Comparison of ENCODE assay signal across 16 cellular contexts in genomic region chr7:139054101-139054500, GRCh38. TPM values are rescaled to one million over a fixed set of nuclear protein-coding genes. Genes with fewer than 3 reads are reported as not detected.
DNase-seq lines count a peak whose midpoint lies in the region; ATAC-seq and TF ChIP-seq lines count a peak whose summit lies in the region.
"Had no signal": no experiment of that assay in that cellular context is flagged by ENCODE, and none has a peak within 500 bp of the region (broad histone marks: within the 10 kb centered on the region; RNA-seq: fewer than 3 reads in every experiment).

No MANE protein-coding gene starts in this region.

- peaks cover 65% of the 10 kb centered on the region for H3K36me3 Mint-ChIP-seq in activated naive CD4-positive, alpha-beta T cell treated with anti-CD3 and anti-CD28 coated beads, Interleukin-2, amount 10 ng/mL, durations not matched to agents 7 days and 5 days
- H3K36me3 Mint-ChIP-seq in osteocyte (ENCODE audit: unreplicated experiment) = peaks cover 53% of the 10 kb centered on the region

- H3K27ac Mint-ChIP-seq in activated naive CD4-positive, alpha-beta T cell treated with anti-CD3 and anti-CD28 coated beads, Interleukin-2, amount 10 ng/mL, durations not matched to agents 7 days and 5 days = peak overlapping the region; percentile 55
- H3K27ac Mint-ChIP-seq in osteocyte (ENCODE audit: unreplicated experiment) = peak overlapping the region; percentile 39

- 41 to 64% (median 49%) methylated on average over 2 of the region's 2 CpGs for WGBS in adrenal gland, 4 donors

- CTCF ChIA-PET in activated naive CD4-positive, alpha-beta T cell treated with anti-CD3 and anti-CD28 coated beads, Interleukin-2, amount 10 ng/mL, durations not matched to agents 7 days and 5 days (lab: Charles Lee) = interaction anchor here (1.0 to 4.6 kb wide), 4 partner anchors 10 to 168 kb away, joined by 3 to 12 read pairs (median 6); no protein-coding TSS in a partner anchor

- peaks cover 0 to 51% of the 10 kb centered on the region in 2 donors for H3K36me3 ChIP-seq in adrenal gland (replicated peaks in 1 of 2)

- H3K27me3 ChIP-seq in adrenal gland = no peaks in the 10 kb centered on the region
- H3K27me3 ChIP-seq: neutrophil, testis had no signal

- H3K9me3 Mint-ChIP-seq in activated naive CD4-positive, alpha-beta T cell treated with anti-CD3 and anti-CD28 coated beads, Interleukin-2, amount 10 ng/mL, durations not matched to agents 7 days and 5 days = no peaks in the 10 kb centered on the region
- H3K9me3 Mint-ChIP-seq in osteocyte (ENCODE audit: unreplicated experiment) = no peaks in the 10 kb centered on the region
- H3K9me3 Mint-ChIP-seq: activated T-helper 1 cell treated with anti-CD3 and anti-CD28 coated beads, Interleukin-12 subunit alpha, Interleukin-12 subunit beta, Interleukin-2, Interleukin-4 antibody, amounts not matched to agents 30 ng/mL and 10 ng/mL and 1 ng/mL, durations not matched to agents 14 hours and 24 hours and 36 hours; T-helper 2 cell treated with Interferon-gamma antibody and Interleukin-4, amounts not matched to agents 5 μg/mL and 100 μg/mL, for 36 hours had no signal

- H3K27ac ChIP-seq in adrenal gland = peak overlapping the region in 1 of 5 donors; percentile 24
- H3K27ac ChIP-seq: neutrophil, testis had no signal

- DNase-seq in activated naive CD4-positive, alpha-beta T cell treated with anti-CD3 and anti-CD28 coated beads, Interleukin-2, amount 10 ng/mL, durations not matched to agents 7 days and 5 days = no peak
- no peak for DNase-seq in activated naive CD4-positive, alpha-beta T cell treated with Interleukin-2 at 50 U/mL for 16 hours
- peak; percentile 90 for DNase-seq in NCI-H82 (lab: John Stamatoyannopoulos, UW)
- DNase-seq in adrenal gland = peak in 4 of 7 donors; percentile 15 to 49 (median 29)
- no peak for DNase-seq in osteocyte (ENCODE audit: extremely low spot score, unreplicated experiment)
- DNase-seq in midbrain (lab: John Stamatoyannopoulos, UW) = no peak
- DNase-seq in cardiac septum (ENCODE audit: low spot score) = no peak
- DNase-seq: activated CD4-positive, alpha-beta T cell treated with anti-CD3 and anti-CD28 coated beads, Interleukin-2, amount 50 U/mL, for 1 hour; erythroblast; HCEC 1CT; stimulated activated CD4-positive, alpha-beta T cell treated with anti-CD3 and anti-CD28 coated beads, Interleukin-1b, Interleukin-23, amount 100 ng/mL, for 48 hours; testis had no signal

- intact Hi-C loops in adrenal gland (cut with DNase I) (no loop called here), cardiac septum (cut with DNase I) (no loop called here)

- H3K4me1 ChIP-seq in adrenal gland (replicated peaks in 1 of 2) = peaks cover 0 to 10% of the 10 kb centered on the region in 2 donors
- H3K4me1 ChIP-seq: testis had no signal

- no peak for ATAC-seq in GM18505 (IDR thresholded peaks at IDR 0.05; ENCODE audit: unreplicated experiment)

- no peak overlapping the region for H3K4me3 Mint-ChIP-seq in activated naive CD4-positive, alpha-beta T cell treated with anti-CD3 and anti-CD28 coated beads, Interleukin-2, amount 10 ng/mL, durations not matched to agents 7 days and 5 days
- H3K4me3 Mint-ChIP-seq in osteocyte (ENCODE audit: unreplicated experiment) = no peak overlapping the region
- H3K4me3 Mint-ChIP-seq: activated T-helper 1 cell treated with anti-CD3 and anti-CD28 coated beads, Interleukin-12 subunit alpha, Interleukin-12 subunit beta, Interleukin-2, Interleukin-4 antibody, amounts not matched to agents 30 ng/mL and 10 ng/mL and 1 ng/mL, durations not matched to agents 14 hours and 24 hours and 36 hours; T-helper 2 cell treated with Interferon-gamma antibody and Interleukin-4, amounts not matched to agents 5 μg/mL and 100 μg/mL, for 36 hours had no signal

- no peaks in the 10 kb centered on the region for H3K27me3 Mint-ChIP-seq in activated naive CD4-positive, alpha-beta T cell treated with anti-CD3 and anti-CD28 coated beads, Interleukin-2, amount 10 ng/mL, durations not matched to agents 7 days and 5 days
- H3K27me3 Mint-ChIP-seq in osteocyte (ENCODE audit: unreplicated experiment) = no peaks in the 10 kb centered on the region

- no peaks in the 10 kb centered on the region for H3K9me3 ChIP-seq in adrenal gland (replicated peaks in 1 of 3)
- H3K9me3 ChIP-seq: neutrophil, testis had no signal

- no peak overlapping the region for H3K4me3 ChIP-seq in adrenal gland
- H3K4me3 ChIP-seq: testis had no signal

- no peak for TF ChIP-seq CTCF in adrenal gland (IDR thresholded peaks at IDR 0.05)
- no peak for TF ChIP-seq CTCF in osteocyte (IDR thresholded peaks at IDR 0.05)

- H3K4me1 Mint-ChIP-seq in activated naive CD4-positive, alpha-beta T cell treated with anti-CD3 and anti-CD28 coated beads, Interleukin-2, amount 10 ng/mL, durations not matched to agents 7 days and 5 days = peaks cover 38% of the 10 kb centered on the region
- peaks cover 24% of the 10 kb centered on the region for H3K4me1 Mint-ChIP-seq in osteocyte (ENCODE audit: unreplicated experiment)

- TF ChIP-seq POLR2A in adrenal gland (IDR thresholded peaks at IDR 0.05) (no peak), GM18505 (IDR thresholded peaks at IDR 0.05; ENCODE audit: borderline replicate concordance, extremely low read depth, insufficient read depth, insufficient read length) (no peak)

RNA-seq across cellular contexts. Expression of gene ZC3HAV1L, which starts 18.3 kb away (rescaled TPM):
- total RNA-seq in adrenal gland (10 to 100 TPM in 7 of 8 donors, 1 to 10 TPM in 1; 7.4 to 27.2 (median 17.0) TPM), osteocyte (not detected in 2 replicates), cardiac septum (3.2 TPM)
- polyA plus RNA-seq in adrenal gland = 1 to 10 TPM in 2 of 3 donors, under 1 TPM in 1; 0.30 to 3.4 (median 1.3) TPM

RNA-seq across cellular contexts. Expression of gene ZC3HAV1, which starts 55.4 kb away (rescaled TPM):
- total RNA-seq in adrenal gland (10 to 100 TPM; 28.8 to 50.8 (median 38.6) TPM), osteocyte (42.7 and 43.0 TPM in 2 replicates), cardiac septum (6.8 TPM)
- 10 to 100 TPM in 1 of 3 donors, 1 to 10 TPM in 2; 7.7 to 33.6 (median 9.9) TPM for polyA plus RNA-seq in adrenal gland

Comparison
In these comparisons a context has a peak if more than half of its experiments do, and no peak if none do; other contexts are left out.
1. DNase-seq: peak in NCI-H82 (single experiment) and adrenal gland (4 of 7); none in activated naive CD4-positive, alpha-beta T cell treated with anti-CD3 and anti-CD28 coated beads, Interleukin-2, amount 10 ng/mL, durations not matched to agents 7 days and 5 days (single experiment), activated naive CD4-positive, alpha-beta T cell treated with Interleukin-2 at 50 U/mL for 16 hours (single experiment), osteocyte (single experiment), midbrain (single experiment) and cardiac septum (single experiment).